ENCODE assay signal across 21 cellular contexts in the genomic region with DNA sequence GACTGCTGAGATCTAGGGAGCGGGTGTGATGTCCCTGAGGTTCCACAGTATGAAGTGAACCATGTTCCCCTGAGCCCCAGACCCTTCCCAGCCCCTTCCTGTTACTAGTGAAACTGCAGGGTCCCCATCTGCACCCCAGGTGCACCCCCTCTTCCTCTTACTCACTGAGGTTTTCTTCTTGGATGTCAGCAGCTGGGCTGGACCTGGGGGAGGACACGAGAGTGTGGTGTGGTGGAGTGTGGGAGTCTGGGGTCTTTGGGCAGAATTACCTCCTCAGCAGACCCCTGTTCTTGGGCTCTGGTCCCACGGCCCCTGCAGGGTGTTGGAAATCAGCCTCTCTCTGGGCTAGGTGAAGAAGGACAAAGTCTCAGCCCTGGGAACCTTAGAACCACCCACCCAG. TPM values are rescaled to one million over a fixed set of nuclear protein-coding genes. Genes with fewer than 3 reads are reported as not detected.
DNase-seq lines count a peak whose midpoint lies in the region; ATAC-seq and TF ChIP-seq lines count a peak whose summit lies in the region.
"Had no signal": no experiment of that assay in that cellular context is flagged by ENCODE, and none has a peak within 500 bp of the region (broad histone marks: within the 10 kb centered on the region; RNA-seq: fewer than 3 reads in every experiment).

No MANE protein-coding gene starts in this region.

- no peak overlapping the region for H3K4me3 ChIP-seq in BLaER1 treated with 17β-estradiol and CSF1 and Interleukin-3, amounts not matched to agents 10 nM and 100 nM
- no peak overlapping the region for H3K4me3 ChIP-seq in coronary artery
- no peak overlapping the region for H3K4me3 ChIP-seq in uterus

- peaks cover 51 to 91% (median 87%) of the 10 kb centered on the region in 10 experiments for H3K4me1 ChIP-seq in BLaER1 treated with 17β-estradiol and CSF1 and Interleukin-3, amounts not matched to agents 10 nM and 100 nM
- H3K4me1 ChIP-seq in uterus: no peaks in the 10 kb centered on the region

- no peak for ATAC-seq in GM18498 (IDR thresholded peaks at IDR 0.05; ENCODE audit: unreplicated experiment)
- ATAC-seq: HCT116 had no signal

- no peaks in the 10 kb centered on the region for H3K36me3 ChIP-seq in BLaER1 treated with 17β-estradiol and CSF1 and Interleukin-3, amounts not matched to agents 10 nM and 100 nM
- H3K36me3 ChIP-seq in uterus: no peaks in the 10 kb centered on the region

- no peak for TF ChIP-seq POLR2A in uterus (IDR thresholded peaks at IDR 0.05)

- no peaks in the 10 kb centered on the region for H4K20me1 ChIP-seq in BLaER1 treated with 17β-estradiol and CSF1 and Interleukin-3, amounts not matched to agents 10 nM and 100 nM

- H3K4me1 Mint-ChIP-seq in neural crest cell: peaks cover 8% of the 10 kb centered on the region
- H3K4me1 Mint-ChIP-seq in activated T-cell treated with anti-CD3 and anti-CD28 coated beads, Interleukin-2, amount 50 U/mL, for 24 hours (ENCODE audit: low read depth): peaks cover 21% of the 10 kb centered on the region

- no peaks in the 10 kb centered on the region for H3K36me3 Mint-ChIP-seq in neural crest cell (ENCODE audit: low read depth)
- no peaks in the 10 kb centered on the region for H3K36me3 Mint-ChIP-seq in activated T-cell treated with anti-CD3 and anti-CD28 coated beads, Interleukin-2, amount 50 U/mL, for 24 hours (ENCODE audit: low read depth)
- H3K36me3 Mint-ChIP-seq: CD4-positive, alpha-beta memory T cell had no signal

- peak overlapping the region in 8 of 11 experiments; percentile 21 to 45 (median 35); a peak in 5 of 22 replicates for H3K9ac ChIP-seq in BLaER1 treated with 17β-estradiol and CSF1 and Interleukin-3, amounts not matched to agents 10 nM and 100 nM

- no peaks in the 10 kb centered on the region for H3K9me3 Mint-ChIP-seq in neural crest cell
- H3K9me3 Mint-ChIP-seq in activated T-cell treated with anti-CD3 and anti-CD28 coated beads, Interleukin-2, amount 50 U/mL, for 24 hours: no peaks in the 10 kb centered on the region
- H3K9me3 Mint-ChIP-seq: HFFc6 had no signal

- H3K4me2 ChIP-seq in BLaER1 treated with 17β-estradiol and CSF1 and Interleukin-3, amounts not matched to agents 10 nM and 100 nM: peak overlapping the region; percentile 67 to 98 (median 83)

- TF ChIP-seq CTCF in coronary artery (IDR thresholded peaks at IDR 0.05) (no peak), neural crest cell (conservative IDR thresholded peaks at IDR 0.05) (no peak), uterus (IDR thresholded peaks at IDR 0.05) (no peak)

- peak overlapping the region in 10 of 11 experiments; percentile 20 to 58 (median 46); a peak in 12 of 22 replicates for H3K27ac ChIP-seq in BLaER1 treated with 17β-estradiol and CSF1 and Interleukin-3, amounts not matched to agents 10 nM and 100 nM
- H3K27ac ChIP-seq in coronary artery: no peak overlapping the region
- H3K27ac ChIP-seq in uterus: no peak overlapping the region
- H3K27ac ChIP-seq: C4-2B, HL-60 had no signal

- intact Hi-C loops in uterus (cut with DNase I; ENCODE audit: low total_unique reads): no loop called here

- no peaks in the 10 kb centered on the region for H3K9me3 ChIP-seq in BLaER1 treated with 17β-estradiol and CSF1 and Interleukin-3, amounts not matched to agents 10 nM and 100 nM (replicated peaks in 1 of 11)
- H3K9me3 ChIP-seq in uterus: no peaks in the 10 kb centered on the region

- H3K4me3 Mint-ChIP-seq in neural crest cell: no peak overlapping the region
- H3K4me3 Mint-ChIP-seq in activated T-cell treated with anti-CD3 and anti-CD28 coated beads, Interleukin-2, amount 50 U/mL, for 24 hours: no peak overlapping the region
- H3K4me3 Mint-ChIP-seq: B cell; CD4-positive, alpha-beta memory T cell; HFFc6 had no signal

- peak overlapping the region; percentile 71 for H3K27ac Mint-ChIP-seq in neural crest cell (ENCODE audit: unreplicated experiment)
- H3K27ac Mint-ChIP-seq in activated T-cell treated with anti-CD3 and anti-CD28 coated beads, Interleukin-2, amount 50 U/mL, for 24 hours: no peak overlapping the region
- H3K27ac Mint-ChIP-seq: B cell, HFFc6 had no signal

- peak; percentile 40 for DNase-seq in coronary artery (ENCODE audit: low spot score)
- DNase-seq in neural crest cell (ENCODE audit: low read depth, low spot score): no peak
- DNase-seq in ureter (ENCODE audit: low spot score): peak; percentile 18
- no peak for DNase-seq in activated T-cell treated with anti-CD3 and anti-CD28 coated beads, Interleukin-2, amount 50 U/mL, for 24 hours
- DNase-seq in uterus: no peak
- DNase-seq: CD4-positive, alpha-beta memory T cell; DMS153; DMS79; GF-D8; GOT3; H7; HFFc6; IMR-90 had no signal

- H3K27me3 ChIP-seq in BLaER1 treated with 17β-estradiol and CSF1 and Interleukin-3, amounts not matched to agents 10 nM and 100 nM: no peaks in the 10 kb centered on the region
- H3K27me3 ChIP-seq in uterus: no peaks in the 10 kb centered on the region

- peaks cover 10% of the 10 kb centered on the region for H3K27me3 Mint-ChIP-seq in neural crest cell (ENCODE audit: low read depth)
- H3K27me3 Mint-ChIP-seq in activated T-cell treated with anti-CD3 and anti-CD28 coated beads, Interleukin-2, amount 50 U/mL, for 24 hours: peaks cover 4% of the 10 kb centered on the region
- H3K27me3 Mint-ChIP-seq: CD4-positive, alpha-beta memory T cell had no signal

RNA-seq across cellular contexts. Expression of a gene that starts 3.3 kb away (rescaled TPM):
- total RNA-seq in neural crest cell (not detected in 2 replicates), ureter (1.6 TPM), uterus (1 to 10 TPM in 2 of 4 donors, not detected in 2; 1.0 to 1.7 TPM)
- total RNA-seq: A172, B cell, Daoy, H7, HFFc6, IMR-90 had no signal

RNA-seq across cellular contexts. Expression of a gene that starts 11.1 kb away (rescaled TPM):
- total RNA-seq in neural crest cell (not detected in 2 replicates), ureter (5.3 TPM), uterus (1 to 10 TPM in 3 of 4 donors, not detected in 1; 3.2 to 3.7 (median 3.7) TPM)
- total RNA-seq: A172, Daoy, H7, HFFc6, IMR-90 had no signal

RNA-seq across cellular contexts. Expression of a gene that starts 23.1 kb away (rescaled TPM):
- total RNA-seq in neural crest cell (not detected in 2 replicates), ureter (5.6 TPM), uterus (1 to 10 TPM in 2 of 4 donors, not detected in 2; 3.0 to 5.3 TPM)
- total RNA-seq: A172, Daoy, H7, HFFc6, IMR-90 had no signal

RNA-seq across cellular contexts. Expression of a gene that starts 35.0 kb away (rescaled TPM):
- total RNA-seq in neural crest cell (not detected in 2 replicates), ureter (2.6 TPM), uterus (1 to 10 TPM in 3 of 4 donors, under 1 TPM in 1; 0.41 to 4.2 (median 1.7) TPM)
- total RNA-seq: A172, Daoy, H7, HFFc6, IMR-90 had no signal

RNA-seq across cellular contexts. Expression of a gene that starts 45.3 kb away (rescaled TPM):
- 1,439 and 1,464 TPM in 2 replicates for total RNA-seq in neural crest cell
- total RNA-seq in ureter: 1,389 TPM
- total RNA-seq in uterus: 1,000 to 10,000 TPM; 1,240 to 3,586 (median 2,088) TPM

Comparison
In these comparisons a context has a peak if more than half of its experiments do, and no peak if none do; other contexts are left out.
1. H3K27ac ChIP-seq: peak in BLaER1 treated with 17β-estradiol and CSF1 and Interleukin-3, amounts not matched to agents 10 nM and 100 nM (10 of 11); none in coronary artery (0 of 2) and uterus (0 of 2).
2. DNase-seq: peak in coronary artery (single experiment) and ureter (single experiment); none in neural crest cell (single experiment), activated T-cell treated with anti-CD3 and anti-CD28 coated beads, Interleukin-2, amount 50 U/mL, for 24 hours (single experiment) and uterus (0 of 2).